In genomic region chr16:27324851-27325301, GRCh38 we compare ENCODE assay signal across 11 cellular contexts. TPM values are rescaled to one million over a fixed set of nuclear protein-coding genes. Genes with fewer than 3 reads are reported as not detected.
DNase-seq lines count a peak whose midpoint lies in the region; ATAC-seq and TF ChIP-seq lines count a peak whose summit lies in the region.
"Had no signal": no experiment of that assay in that cellular context is flagged by ENCODE, and none has a peak within 500 bp of the region (broad histone marks: within the 10 kb centered on the region; RNA-seq: fewer than 3 reads in every experiment).

No MANE protein-coding gene starts in this region.

- no peak overlapping the region for H3K9ac ChIP-seq in H9 (ENCODE audit: extremely low read depth, insufficient read length, low read length)
- no peak overlapping the region for H3K9ac ChIP-seq in skeletal muscle tissue (ENCODE audit: low read depth in 1 of 3, low read length in 3 of 3)

- peaks cover 5 to 6% (median 5%) of the 10 kb centered on the region in 3 experiments; a peak in 5 of 7 replicates for H3K36me3 Mint-ChIP-seq in H9 (ENCODE audit: insufficient read depth in 1 of 3, low read depth in 3 of 3)
- 0 out of 2 replicates have a peak, but pooled peaks cover 5% of the 10 kb centered on the region for H3K36me3 Mint-ChIP-seq in WTC11

- no peak overlapping the region for H2BK15ac ChIP-seq in H9 (ENCODE audit: low read depth, low read length)

- peak overlapping the region in 1 of 2 experiments; percentile 44; a peak in 1 of 5 replicates for H3K4me3 Mint-ChIP-seq in H9
- H3K4me3 Mint-ChIP-seq in WTC11: peak overlapping the region; percentile 34

- H3K27me3 Mint-ChIP-seq in H9 (ENCODE audit: low read depth) (no peaks in the 10 kb centered on the region), WTC11 (ENCODE audit: low read depth) (no peaks in the 10 kb centered on the region)

- H3K4me3 ChIP-seq in skeletal muscle tissue (ENCODE audit: low read length in 3 of 3): no peak overlapping the region

- no peak overlapping the region for H2BK5ac ChIP-seq in H9 (ENCODE audit: insufficient read length, low read length)

- H3K79me2 ChIP-seq in H9 (ENCODE audit: insufficient read depth, low read length): peaks cover 5% of the 10 kb centered on the region; the same call in 1 of the 2 replicates

- H3K27me3 ChIP-seq in H9 (ENCODE audit: insufficient read depth, low read length) (no peaks in the 10 kb centered on the region), skeletal muscle tissue (ENCODE audit: control insufficient read depth in 3 of 3, insufficient read depth in 3 of 3, low read length in 3 of 3) (no peaks in the 10 kb centered on the region), foreskin keratinocyte (no peaks in the 10 kb centered on the region)

- POLR2A ChIA-PET in WTC11 (lab: Charles Lee): no interaction called here

- no peak overlapping the region for H3K27ac ChIP-seq in H9 (ENCODE audit: insufficient read length, low read depth, low read length)
- peak overlapping the region; percentile 85 for H3K27ac ChIP-seq in skeletal muscle tissue (ENCODE audit: low read depth, low read length)
- no peak overlapping the region for H3K27ac ChIP-seq in foreskin keratinocyte

- H3K4me1 Mint-ChIP-seq in H9 (peaks cover 38 to 50% of the 10 kb centered on the region in 2 experiments), WTC11 (peaks cover 56% of the 10 kb centered on the region)

- H3T11ph ChIP-seq in H9 (ENCODE audit: low read length): no peak overlapping the region

- H3K18ac ChIP-seq in H9 (ENCODE audit: insufficient read length, low read depth, low read length): peak overlapping the region; percentile 56

- H4K8ac ChIP-seq in H9 (replicated peaks; ENCODE audit: insufficient read length, low read depth, low read length): no peak overlapping the region

- H2AK5ac ChIP-seq in H9 (ENCODE audit: insufficient read length, low read length): no peak overlapping the region

- H3K56ac ChIP-seq in H9 (ENCODE audit: insufficient read length, low read depth, low read length): no peak overlapping the region

- ATAC-seq in WTC11: peak; percentile 59
- ATAC-seq in HG03159 (IDR thresholded peaks at IDR 0.05; ENCODE audit: unreplicated experiment): no peak
- ATAC-seq in GM18861 (IDR thresholded peaks at IDR 0.05; ENCODE audit: unreplicated experiment): no peak
- ATAC-seq in foreskin keratinocyte: no peak

- no peaks in the 10 kb centered on the region for H3K79me1 ChIP-seq in H9 (ENCODE audit: insufficient read depth, low read depth, low read length, poor library complexity, severe bottlenecking)

- no peak overlapping the region for H3K23ac ChIP-seq in H9 (ENCODE audit: insufficient read length, low read depth, low read length)

- no peaks in the 10 kb centered on the region for H3K23me2 ChIP-seq in H9 (ENCODE audit: insufficient read length, low read depth, low read length, poor library complexity, severe bottlenecking)

- 0 out of 2 replicates have a peak overlapping the region, but pooled peaks have one; percentile 39 for H3K14ac ChIP-seq in H9 (ENCODE audit: insufficient read depth, low read length)

- no peak overlapping the region for H4K91ac ChIP-seq in H9 (ENCODE audit: insufficient read length, low read depth, low read length)

- H3K9me3 ChIP-seq in H9 (ENCODE audit: control insufficient read depth, low read depth, low read length) (no peaks in the 10 kb centered on the region), skeletal muscle tissue (ENCODE audit: control insufficient read depth in 3 of 3, low read length in 3 of 3) (no peaks in the 10 kb centered on the region)

- no peak overlapping the region for H3K4ac ChIP-seq in H9 (ENCODE audit: low read depth, low read length)

- DNase-seq in H9: peak; percentile 82
- peak; percentile 55 for DNase-seq in WTC11 (ENCODE audit: low spot score)
- peak; percentile 66 for DNase-seq in iPS-NIHi11 (ENCODE audit: low spot score)
- DNase-seq in foreskin keratinocyte: no peak
- no peak for DNase-seq in DMS153 (lab: John Stamatoyannopoulos, UW)
- DNase-seq: activated CD8-positive, alpha-beta memory T cell treated with anti-CD3 and anti-CD28 coated beads, Interleukin-2, amount 50 U/mL, for 4 hours; effector memory CD4-positive, alpha-beta T cell; NCI-H1105 had no signal

- no peak overlapping the region for H2BK20ac ChIP-seq in H9 (ENCODE audit: low read depth, low read length, poor library complexity, severe bottlenecking)

- CTCF ChIA-PET in WTC11 (lab: Charles Lee): interaction anchor here (1.4 kb wide), 2 partner anchors 31 to 146 kb away, joined by 3 to 5 read pairs; no protein-coding TSS in a partner anchor

- H2AFZ ChIP-seq in H9 (ENCODE audit: low read length): no peak overlapping the region

- H2BK120ac ChIP-seq in H9 (ENCODE audit: low read depth, low read length, poor library complexity, severe bottlenecking): no peak overlapping the region

- no peaks in the 10 kb centered on the region for H3K36me3 ChIP-seq in skeletal muscle tissue (ENCODE audit: control insufficient read depth in 3 of 3, insufficient read depth in 3 of 3, low read length in 3 of 3)

- no CpG with 5 or more reads among the region's 12 CpGs for WGBS in H9 (ENCODE audit: extremely low coverage, insufficient read length, low lambda C conversion rate)

- H3K4me1 ChIP-seq in H9 (ENCODE audit: insufficient read depth, low read length): peaks cover 9% of the 10 kb centered on the region; the same call in 1 of the 2 replicates
- peaks cover 7 to 25% (median 20%) of the 10 kb centered on the region in 3 donors for H3K4me1 ChIP-seq in skeletal muscle tissue (ENCODE audit: control insufficient read depth in 3 of 3, insufficient read depth in 3 of 3, low read length in 3 of 3)
- H3K4me1 ChIP-seq in foreskin keratinocyte: peaks cover 45% of the 10 kb centered on the region

- peak overlapping the region; percentile 74 to 95 (median 91); a peak in 5 of 7 replicates for H3K27ac Mint-ChIP-seq in H9
- peak overlapping the region; percentile 97 for H3K27ac Mint-ChIP-seq in WTC11

- H4K5ac ChIP-seq in H9 (ENCODE audit: insufficient read length, low read depth, low read length): no peak overlapping the region

- no peaks in the 10 kb centered on the region for H3K9me3 Mint-ChIP-seq in H9
- H3K9me3 Mint-ChIP-seq in WTC11: peaks cover 7% of the 10 kb centered on the region

- TF ChIP-seq CTCF in H9 (conservative IDR thresholded peaks at IDR 0.05) (no peak), WTC11 (IDR thresholded peaks at IDR 0.05) (no peak), foreskin keratinocyte (conservative IDR thresholded peaks at IDR 0.05) (no peak)

- H2BK12ac ChIP-seq in H9 (ENCODE audit: insufficient read length, low read depth, low read length): no peak overlapping the region

- no peak overlapping the region for H3K4me2 ChIP-seq in H9 (ENCODE audit: insufficient read depth, insufficient read length, low read length)

- H4K20me1 ChIP-seq in H9 (ENCODE audit: control insufficient read depth, insufficient read depth, insufficient read length): no peaks in the 10 kb centered on the region

TF ChIP-seq in WTC11, 78 proteins besides CTCF, POLR2A, EP300 and RAD21:
- TF ChIP-seq GTF2I (CRISPR knock-in tag; conservative IDR thresholded peaks at IDR 0.05) (peak; percentile 24; the same call in 1 of the 2 replicates), EMX1 (CRISPR knock-in tag; IDR thresholded peaks at IDR 0.05) (no peak), NFYB (CRISPR knock-in tag; conservative IDR thresholded peaks at IDR 0.05; ENCODE audit: low read depth) (no peak), FOXK1 (CRISPR knock-in tag; IDR thresholded peaks at IDR 0.05) (no peak), TP53 (CRISPR knock-in tag; IDR thresholded peaks at IDR 0.05) (no peak), SMAD3 (CRISPR knock-in tag; IDR thresholded peaks at IDR 0.05; ENCODE audit: borderline replicate concordance) (no peak), NR2C2 (CRISPR knock-in tag; IDR thresholded peaks at IDR 0.05) (no peak)
TF ChIP-seq in WTC11: peak in this region for 1.

RNA-seq across cellular contexts. Expression of gene IL4R, which starts 11.1 kb away (rescaled TPM):
- 28.3 and 28.6 TPM in 2 replicates for total RNA-seq in H9 (2021)
- total RNA-seq in WTC11 (2021): 22.2 to 28.7 TPM (median 22.4 TPM) in 3 replicates
- 7.8 TPM for total RNA-seq in skeletal muscle tissue
- total RNA-seq in foreskin keratinocyte: 78.4 and 83.6 TPM in 2 replicates
- 50.4 and 57.1 TPM in 2 replicates for polyA plus RNA-seq in foreskin keratinocyte

RNA-seq across cellular contexts. Expression of gene NSMCE1, which starts 56.3 kb away (rescaled TPM):
- total RNA-seq in H9 (2021) (19.3 and 25.3 TPM in 2 replicates), WTC11 (2021) (29.4 to 44.8 TPM (median 43.8 TPM) in 3 replicates), skeletal muscle tissue (51.7 TPM), foreskin keratinocyte (65.4 and 68.7 TPM in 2 replicates)
- 88.8 and 91.5 TPM in 2 replicates for polyA plus RNA-seq in foreskin keratinocyte

Comparison
In these comparisons a context has a peak if more than half of its experiments do, and no peak if none do; other contexts are left out.
1. DNase-seq: peak in H9 (single experiment), WTC11 (single experiment) and iPS-NIHi11 (single experiment); none in foreskin keratinocyte (0 of 2) and DMS153 (single experiment).